21 cellular contexts compared by ENCODE assay signal in the genomic region with DNA sequence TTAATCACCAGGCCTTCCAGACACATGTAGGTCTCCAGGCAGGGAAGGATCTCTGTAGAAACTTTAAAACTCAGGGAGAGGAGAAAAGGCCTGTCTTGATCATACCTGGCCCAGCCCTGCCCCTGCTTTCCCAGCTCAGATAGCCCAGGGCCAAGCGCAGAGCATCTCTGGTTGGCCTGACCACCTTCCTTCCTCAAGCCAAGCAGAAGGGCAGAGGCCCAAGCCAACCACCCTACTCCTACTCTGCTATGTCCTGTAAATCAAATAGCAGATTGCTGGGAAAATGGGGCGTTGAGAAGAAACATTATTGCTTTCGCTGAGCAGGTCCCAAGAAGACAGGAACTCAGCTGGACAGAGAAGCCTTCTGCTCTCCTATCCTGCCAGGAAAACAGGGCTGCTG. TPM values are rescaled to one million over a fixed set of nuclear protein-coding genes. Genes with fewer than 3 reads are reported as not detected.
DNase-seq lines count a peak whose midpoint lies in the region; ATAC-seq and TF ChIP-seq lines count a peak whose summit lies in the region.
"Had no signal": no experiment of that assay in that cellular context is flagged by ENCODE, and none has a peak within 500 bp of the region (broad histone marks: within the 10 kb centered on the region; RNA-seq: fewer than 3 reads in every experiment).

No MANE protein-coding gene starts in this region.

- intact Hi-C loops in posterior vena cava (cut with DNase I) = loop anchor here in 1 of 2 donors (5.0 to 10.0 kb wide), 2 partner anchors 104 to 624 kb away; no protein-coding TSS in a partner anchor

- H3K36me3 ChIP-seq in RWPE2 (ENCODE audit: low read depth) = no peaks in the 10 kb centered on the region
- H3K36me3 ChIP-seq: BE2C; BLaER1 treated with 17β-estradiol and CSF1 and Interleukin-3, amounts not matched to agents 10 nM and 100 nM had no signal

- no peaks in the 10 kb centered on the region for H3K27me3 ChIP-seq in RWPE2 (ENCODE audit: insufficient read depth, poor library complexity, severe bottlenecking)
- H3K27me3 ChIP-seq: BE2C; BLaER1 treated with 17β-estradiol and CSF1 and Interleukin-3, amounts not matched to agents 10 nM and 100 nM had no signal

- DNase-seq in activated effector memory CD4-positive, alpha-beta T cell treated with anti-CD3 and anti-CD28 coated beads, Interleukin-2, amount 50 U/mL, for 16 hours = peak; percentile 42
- DNase-seq in activated effector memory CD4-positive, alpha-beta T cell treated with Interleukin-2 at 50 U/mL for 16 hours = no peak
- DNase-seq in RWPE2 (ENCODE audit: low spot score) = peak; percentile 7
- DNase-seq in posterior vena cava (ENCODE audit: low spot score) = peak; percentile 53
- DNase-seq in stimulated activated CD4-positive, alpha-beta T cell treated with anti-CD3 and anti-CD28 coated beads, Interleukin-1b, Interleukin-23, amount 100 ng/mL, for 48 hours = no peak
- DNase-seq in NK-92 (lab: John Stamatoyannopoulos, UW; ENCODE audit: unreplicated experiment) = no peak
- DNase-seq: 8988T; ACHN; AML-193; BE2C; CD4-positive, alpha-beta T cell; CD8-positive, alpha-beta memory T cell; DMS 273 treated with DMSO at 0.1 percent for 48 hours; DMS79; EL; GDM1; H9 had no signal

- H3K4me1 ChIP-seq in RWPE2 (ENCODE audit: insufficient read depth, poor library complexity, severe bottlenecking) = no peaks in the 10 kb centered on the region
- H3K4me1 ChIP-seq: A549 had no signal

- no peaks in the 10 kb centered on the region for H3K9me3 ChIP-seq in RWPE2 (ENCODE audit: severe bottlenecking)
- H3K9me3 ChIP-seq: A549; BE2C; BLaER1 treated with 17β-estradiol and CSF1 and Interleukin-3, amounts not matched to agents 10 nM and 100 nM had no signal

- no peak overlapping the region for H3K4me3 ChIP-seq in RWPE2 (ENCODE audit: severe bottlenecking)
- H3K4me3 ChIP-seq: A549; BLaER1 treated with 17β-estradiol and CSF1 and Interleukin-3, amounts not matched to agents 10 nM and 100 nM; GM23338 had no signal

- no peak for ATAC-seq in RWPE2 (ENCODE audit: low read depth)
- ATAC-seq: A549, GM23338, HCT116 had no signal

- no peak for TF ChIP-seq CTCF in RWPE2 (IDR thresholded peaks at IDR 0.05; ENCODE audit: poor library complexity, severe bottlenecking)

- H3K27ac ChIP-seq in RWPE2 (ENCODE audit: poor library complexity, severe bottlenecking) = no peak overlapping the region
- H3K27ac ChIP-seq: A549; BLaER1 treated with 17β-estradiol and CSF1 and Interleukin-3, amounts not matched to agents 10 nM and 100 nM had no signal

RNA-seq across cellular contexts. Expression of a gene that starts 14.3 kb away (rescaled TPM):
- total RNA-seq in posterior vena cava = under 1 TPM; 0.24 to 0.74 TPM

RNA-seq across cellular contexts. Expression of a gene that starts 49.9 kb away (rescaled TPM):
- not detected for total RNA-seq in posterior vena cava
- total RNA-seq: CD4-positive, alpha-beta T cell; CD8-positive, alpha-beta memory T cell had no signal

RNA-seq across cellular contexts. Expression of a gene that starts 50.1 kb away (rescaled TPM):
- 10 to 100 TPM; 26.3 to 39.3 TPM for total RNA-seq in posterior vena cava

Comparison
In these comparisons a context has a peak if more than half of its experiments do, and no peak if none do; other contexts are left out.
1. DNase-seq: peak in activated effector memory CD4-positive, alpha-beta T cell treated with anti-CD3 and anti-CD28 coated beads, Interleukin-2, amount 50 U/mL, for 16 hours (single experiment), RWPE2 (single experiment) and posterior vena cava (single experiment); none in activated effector memory CD4-positive, alpha-beta T cell treated with Interleukin-2 at 50 U/mL for 16 hours (single experiment), stimulated activated CD4-positive, alpha-beta T cell treated with anti-CD3 and anti-CD28 coated beads, Interleukin-1b, Interleukin-23, amount 100 ng/mL, for 48 hours (single experiment) and NK-92 (single experiment).